ENCODE assay signal across 8 cellular contexts in genomic region chr3:98536456-98537017, GRCh38. TPM values are rescaled to one million over a fixed set of nuclear protein-coding genes. Genes with fewer than 3 reads are reported as not detected.
A peak's percentile ranks its signal among the peaks of the same experiment; 100 is the strongest.
DNase-seq lines count a peak whose midpoint lies in the region; ATAC-seq and TF ChIP-seq lines count a peak whose summit lies in the region.

No MANE protein-coding gene starts in this region.

- no peaks in the 10 kb centered on the region for H3K36me3 ChIP-seq in colonic mucosa
- H3K36me3 ChIP-seq in H7 (replicated peaks; ENCODE audit: control insufficient read depth, insufficient read depth, low read length) = no peaks in the 10 kb centered on the region

- no peak overlapping the region for H3K9ac ChIP-seq in colonic mucosa (ENCODE audit: low read depth in 2 of 2, low read length in 2 of 2)

- TF ChIP-seq CTCF in colonic mucosa (IDR thresholded peaks at IDR 0.05) = no peak

- H3K4me1 ChIP-seq in colonic mucosa = no peaks in the 10 kb centered on the region

- H3K9me3 ChIP-seq in colonic mucosa = no peaks in the 10 kb centered on the region

- DNase-seq in colonic mucosa (no peak), SKM-1 treated with dmso at 0.1 percent for 144 hours (lab: John Stamatoyannopoulos, UW; ENCODE audit: unreplicated experiment) (no peak), H7 (no peak), KBM-7 (no peak), GM03348 (ENCODE audit: low spot score) (no peak)

- H3K4me3 ChIP-seq in colonic mucosa (no peak overlapping the region), H7 (ENCODE audit: insufficient read depth, low read depth, low read length) (no peak overlapping the region)

- H3K27me3 ChIP-seq in colonic mucosa = no peaks in the 10 kb centered on the region
- no peaks in the 10 kb centered on the region for H3K27me3 ChIP-seq in H7 (ENCODE audit: control insufficient read depth, insufficient read depth, low read length)

- peak overlapping the region; percentile 35 for H3K27ac ChIP-seq in colonic mucosa

- ATAC-seq in GM18505 (IDR thresholded peaks at IDR 0.05; ENCODE audit: unreplicated experiment) (peak; percentile 77), GM21360 (IDR thresholded peaks at IDR 0.05; ENCODE audit: unreplicated experiment) (peak; percentile 72), HG03159 (IDR thresholded peaks at IDR 0.05; ENCODE audit: unreplicated experiment) (peak; percentile 73)

- intact Hi-C loops in colonic mucosa (cut with DNase I) = no loop called here

- TF ChIP-seq POLR2A in GM18505 (IDR thresholded peaks at IDR 0.05; ENCODE audit: borderline replicate concordance, extremely low read depth, insufficient read depth, insufficient read length) = peak; percentile 88

- in situ Hi-C loops in KBM-7 (cut with MboI; ENCODE audit: low pct_unique_long_range_greater_than_20kb, low sequenced_read_pairs) = no loop called here

RNA-seq across cellular contexts. Expression of gene GPR15, which starts 4.8 kb away (rescaled TPM):
- total RNA-seq in colonic mucosa = 1 to 10 TPM; 2.9 to 5.1 TPM
- total RNA-seq in H7 (2014; rRNA removed; shearing (Covaris generic)) = not detected in 2 replicates

RNA-seq across cellular contexts. Expression of gene CLDND1, which starts 13.8 kb away (rescaled TPM):
- total RNA-seq in colonic mucosa = 10 to 100 TPM; 42.3 to 97.8 TPM
- total RNA-seq in H7 (2014; rRNA removed; shearing (Covaris generic)) = 55.2 and 58.1 TPM in 2 replicates

RNA-seq across cellular contexts. Expression of gene OR5K2, which starts 39.1 kb away (rescaled TPM):
- total RNA-seq in colonic mucosa = not detected
- total RNA-seq in H7 (2014; rRNA removed; shearing (Covaris generic)) = not detected in 2 replicates

RNA-seq across cellular contexts. Expression of gene CPOX, which starts 56.9 kb away (rescaled TPM):
- 10 to 100 TPM; 23.3 to 31.7 TPM for total RNA-seq in colonic mucosa
- 36.6 and 39.4 TPM in 2 replicates for total RNA-seq in H7 (2014; rRNA removed; shearing (Covaris generic))
